Comparison of ENCODE assay signal across 1 cellular context in genomic region chr1:221098462-221099406, GRCh38.
TF ChIP-seq lines count a peak whose summit lies in the region.

No MANE protein-coding gene starts in this region.

TF ChIP-seq in IMR-90, 13 proteins besides CTCF, POLR2A, EP300 and RAD21 (continued from another document):
- TF ChIP-seq, protein P1, sequence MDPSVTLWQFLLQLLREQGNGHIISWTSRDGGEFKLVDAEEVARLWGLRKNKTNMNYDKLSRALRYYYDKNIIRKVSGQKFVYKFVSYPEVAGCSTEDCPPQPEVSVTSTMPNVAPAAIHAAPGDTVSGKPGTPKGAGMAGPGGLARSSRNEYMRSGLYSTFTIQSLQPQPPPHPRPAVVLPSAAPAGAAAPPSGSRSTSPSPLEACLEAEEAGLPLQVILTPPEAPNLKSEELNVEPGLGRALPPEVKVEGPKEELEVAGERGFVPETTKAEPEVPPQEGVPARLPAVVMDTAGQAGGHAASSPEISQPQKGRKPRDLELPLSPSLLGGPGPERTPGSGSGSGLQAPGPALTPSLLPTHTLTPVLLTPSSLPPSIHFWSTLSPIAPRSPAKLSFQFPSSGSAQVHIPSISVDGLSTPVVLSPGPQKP (IDR thresholded peaks at IDR 0.05; ENCODE audit: borderline replicate concordance, low read depth, low read length) = no peak
